ENCODE assay signal across 15 cellular contexts in genomic region chrX:134006484-134007161, GRCh38. TPM values are rescaled to one million over a fixed set of nuclear protein-coding genes. Genes with fewer than 3 reads are reported as not detected.
DNase-seq lines count a peak whose midpoint lies in the region; ATAC-seq and TF ChIP-seq lines count a peak whose summit lies in the region.
"Had no signal": no experiment of that assay in that cellular context is flagged by ENCODE, and none has a peak within 500 bp of the region (broad histone marks: within the 10 kb centered on the region; RNA-seq: fewer than 3 reads in every experiment).

No MANE protein-coding gene starts in this region.

- intact Hi-C loops in activated CD4-positive, alpha-beta T cell treated with anti-CD3 and anti-CD28 coated beads for 36 hours (cut with DNase I, micrococcal nuclease): loop anchor here (1.0 to 10.0 kb wide), 3 partner anchors 148 to 180 kb away; no protein-coding TSS in a partner anchor
- intact Hi-C loops in left lung (cut with DNase I): no loop called here

- H3K27ac ChIP-seq in left lung: no peak overlapping the region
- H3K27ac ChIP-seq: HL-60 had no signal

- no peak overlapping the region for H3K4me3 ChIP-seq in left lung

- peak; percentile 56 for DNase-seq in activated CD4-positive, alpha-beta T cell treated with anti-CD3 and anti-CD28 coated beads for 36 hours
- DNase-seq in activated CD4-positive, alpha-beta T cell treated with anti-CD3 and anti-CD28 coated beads, Interleukin-2, amount 10 ng/mL, durations not matched to agents 7 days and 5 days: no peak
- DNase-seq in MV-4-11 (lab: John Stamatoyannopoulos, UW): peak; percentile 50
- no peak for DNase-seq in left lung
- no peak for DNase-seq in D341Med (ENCODE audit: low spot score)
- DNase-seq in GM10266 (ENCODE audit: extremely low spot score): no peak
- no peak for DNase-seq in amygdala (lab: John Stamatoyannopoulos, UW)
- DNase-seq: ACHN, aorta, Calu3, occipital lobe had no signal

- POLR2A ChIA-PET in activated CD4-positive, alpha-beta T cell treated with anti-CD3 and anti-CD28 coated beads for 36 hours (lab: Charles Lee): no interaction called here
- POLR2A ChIA-PET in activated CD4-positive, alpha-beta T cell treated with anti-CD3 and anti-CD28 coated beads, Interleukin-2, amount 10 ng/mL, durations not matched to agents 7 days and 5 days (lab: Charles Lee): interaction anchor here (0.6 kb wide), 1 partner anchor 114 kb away, joined by 4 read pairs; no protein-coding TSS in a partner anchor

- CTCF ChIA-PET in activated CD4-positive, alpha-beta T cell treated with anti-CD3 and anti-CD28 coated beads for 36 hours (lab: Charles Lee): interaction anchor here (0.7 kb wide), 1 partner anchor 214 kb away, joined by 3 read pairs; no protein-coding TSS in a partner anchor
- CTCF ChIA-PET in activated CD4-positive, alpha-beta T cell treated with anti-CD3 and anti-CD28 coated beads, Interleukin-2, amount 10 ng/mL, durations not matched to agents 7 days and 5 days (lab: Charles Lee): no interaction called here

- TF ChIP-seq CTCF in left lung (IDR thresholded peaks at IDR 0.05) (no peak), GM10266 (IDR thresholded peaks at IDR 0.05; ENCODE audit: control insufficient read depth, insufficient read depth, low read depth, missing control alignments) (no peak)

- no peak overlapping the region for H3K4me3 Mint-ChIP-seq in activated CD4-positive, alpha-beta T cell treated with anti-CD3 and anti-CD28 coated beads for 36 hours
- H3K4me3 Mint-ChIP-seq in activated CD4-positive, alpha-beta T cell treated with anti-CD3 and anti-CD28 coated beads, Interleukin-2, amount 10 ng/mL, durations not matched to agents 7 days and 5 days: no peak overlapping the region
- H3K4me3 Mint-ChIP-seq: memory B cell had no signal

- H3K27me3 Mint-ChIP-seq in activated CD4-positive, alpha-beta T cell treated with anti-CD3 and anti-CD28 coated beads for 36 hours: no peaks in the 10 kb centered on the region
- no peaks in the 10 kb centered on the region for H3K27me3 Mint-ChIP-seq in activated CD4-positive, alpha-beta T cell treated with anti-CD3 and anti-CD28 coated beads, Interleukin-2, amount 10 ng/mL, durations not matched to agents 7 days and 5 days

- H3K36me3 Mint-ChIP-seq in activated CD4-positive, alpha-beta T cell treated with anti-CD3 and anti-CD28 coated beads for 36 hours (ENCODE audit: low read depth): no peaks in the 10 kb centered on the region
- no peaks in the 10 kb centered on the region for H3K36me3 Mint-ChIP-seq in activated CD4-positive, alpha-beta T cell treated with anti-CD3 and anti-CD28 coated beads, Interleukin-2, amount 10 ng/mL, durations not matched to agents 7 days and 5 days (ENCODE audit: low read depth)
- H3K36me3 Mint-ChIP-seq: memory B cell had no signal

- H3K4me1 ChIP-seq in left lung: no peaks in the 10 kb centered on the region

- no peaks in the 10 kb centered on the region for H3K36me3 ChIP-seq in left lung

- H3K9me3 Mint-ChIP-seq in activated CD4-positive, alpha-beta T cell treated with anti-CD3 and anti-CD28 coated beads for 36 hours (ENCODE audit: low read depth): no peaks in the 10 kb centered on the region
- H3K9me3 Mint-ChIP-seq in activated CD4-positive, alpha-beta T cell treated with anti-CD3 and anti-CD28 coated beads, Interleukin-2, amount 10 ng/mL, durations not matched to agents 7 days and 5 days: no peaks in the 10 kb centered on the region
- H3K9me3 Mint-ChIP-seq: memory B cell had no signal

- H3K27me3 ChIP-seq in left lung: no peaks in the 10 kb centered on the region

- H3K9me3 ChIP-seq in left lung: no peaks in the 10 kb centered on the region

- peak; percentile 96 for ATAC-seq in activated CD4-positive, alpha-beta T cell treated with anti-CD3 and anti-CD28 coated beads for 36 hours
- ATAC-seq in GM18861 (IDR thresholded peaks at IDR 0.05; ENCODE audit: unreplicated experiment) (peak; percentile 80), left lung (peak; percentile 38)

- peaks cover 11% of the 10 kb centered on the region for H3K4me1 Mint-ChIP-seq in activated CD4-positive, alpha-beta T cell treated with anti-CD3 and anti-CD28 coated beads for 36 hours
- no peaks in the 10 kb centered on the region for H3K4me1 Mint-ChIP-seq in activated CD4-positive, alpha-beta T cell treated with anti-CD3 and anti-CD28 coated beads, Interleukin-2, amount 10 ng/mL, durations not matched to agents 7 days and 5 days
- H3K4me1 Mint-ChIP-seq: memory B cell had no signal

- H3K27ac Mint-ChIP-seq in activated CD4-positive, alpha-beta T cell treated with anti-CD3 and anti-CD28 coated beads for 36 hours: no peak overlapping the region
- H3K27ac Mint-ChIP-seq in activated CD4-positive, alpha-beta T cell treated with anti-CD3 and anti-CD28 coated beads, Interleukin-2, amount 10 ng/mL, durations not matched to agents 7 days and 5 days: no peak overlapping the region
- H3K27ac Mint-ChIP-seq: memory B cell had no signal

RNA-seq across cellular contexts. Expression of gene GPC3, which starts 21.2 kb away (rescaled TPM):
- total RNA-seq in activated CD4-positive, alpha-beta T cell treated with anti-CD3 and anti-CD28 coated beads for 36 hours: 1 to 10 TPM in 1 of 2 experiments, under 1 TPM in 1; 0.86 to 1.3 TPM
- 1 to 10 TPM in 1 of 2 experiments, under 1 TPM in 1; 0.81 to 1.0 TPM for total RNA-seq in activated CD4-positive, alpha-beta T cell treated with anti-CD3 and anti-CD28 coated beads, Interleukin-2, amount 10 ng/mL, durations not matched to agents 7 days and 5 days
- 10 to 100 TPM; 42.1 to 62.6 TPM for total RNA-seq in left lung
- total RNA-seq: LHCN-M2 had no signal

Comparison
In these comparisons a context has a peak if more than half of its experiments do, and no peak if none do; other contexts are left out.
1. DNase-seq: peak in activated CD4-positive, alpha-beta T cell treated with anti-CD3 and anti-CD28 coated beads for 36 hours (single experiment) and MV-4-11 (single experiment); none in activated CD4-positive, alpha-beta T cell treated with anti-CD3 and anti-CD28 coated beads, Interleukin-2, amount 10 ng/mL, durations not matched to agents 7 days and 5 days (single experiment), left lung (0 of 2), D341Med (single experiment), GM10266 (single experiment) and amygdala (0 of 56).
2. ATAC-seq: peak in every context shown above with its lines; median percentile 96 in activated CD4-positive, alpha-beta T cell treated with anti-CD3 and anti-CD28 coated beads for 36 hours; 80 in GM18861; 38 in left lung.
3. RNA of gene GPC3, which starts 21.2 kb away (total RNA-seq): 42.1 to 62.6 TPM in left lung; 0.86 to 1.3 TPM in activated CD4-positive, alpha-beta T cell treated with anti-CD3 and anti-CD28 coated beads for 36 hours and 0.81 to 1.0 TPM in activated CD4-positive, alpha-beta T cell treated with anti-CD3 and anti-CD28 coated beads, Interleukin-2, amount 10 ng/mL, durations not matched to agents 7 days and 5 days; every median in the first group is over 10 times any median in the second.
4. intact Hi-C loops: an anchor here in activated CD4-positive, alpha-beta T cell treated with anti-CD3 and anti-CD28 coated beads for 36 hours (1.0 to 10.0 kb wide); none called in left lung.